ENCODE assay signal across 23 cellular contexts in the genomic region with DNA sequence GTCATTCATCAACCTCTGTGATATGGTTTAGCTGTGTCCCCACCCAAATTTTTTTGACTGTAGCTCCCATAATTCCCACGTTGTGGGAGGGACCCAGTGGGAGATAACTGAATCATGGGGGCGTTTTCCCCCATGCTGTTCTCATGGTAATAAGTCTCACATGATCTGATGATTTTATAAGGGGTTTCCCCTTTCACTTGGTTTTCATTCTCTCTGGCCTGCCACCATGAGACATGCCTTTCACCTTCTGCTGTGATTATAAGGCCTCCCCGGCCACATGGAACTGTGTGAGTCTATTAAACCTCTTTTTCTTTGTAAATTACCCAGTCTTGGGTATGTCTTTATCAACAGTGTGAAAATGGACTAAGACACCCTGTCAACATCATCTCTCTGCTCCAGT. TPM values are rescaled to one million over a fixed set of nuclear protein-coding genes. Genes with fewer than 3 reads are reported as not detected.
DNase-seq lines count a peak whose midpoint lies in the region; ATAC-seq, FAIRE-seq and TF ChIP-seq lines count a peak whose summit lies in the region.
"Had no signal": no experiment of that assay in that cellular context is flagged by ENCODE, and none has a peak within 500 bp of the region (broad histone marks: within the 10 kb centered on the region; RNA-seq: fewer than 3 reads in every experiment).

No MANE protein-coding gene starts in this region.

- intact Hi-C loops in activated CD8-positive, alpha-beta T cell treated with anti-CD3 and anti-CD28 coated beads for 36 hours (cut with micrococcal nuclease), result no loop called here
- intact Hi-C loops in K562 (cut with micrococcal nuclease), result no loop called here

- no peaks in the 10 kb centered on the region for H4K20me1 ChIP-seq in K562 (replicated peaks; ENCODE audit: control insufficient read depth, insufficient read depth, low read length)

- H3K79me2 ChIP-seq in K562 (ENCODE audit: control insufficient read depth, insufficient read depth, low read length), result 0 out of 3 replicates have a peak, but pooled peaks cover 2% of the 10 kb centered on the region

- peak overlapping the region; percentile 45 for H3K27ac Mint-ChIP-seq in activated CD8-positive, alpha-beta T cell treated with anti-CD3 and anti-CD28 coated beads for 36 hours
- no peak overlapping the region for H3K27ac Mint-ChIP-seq in activated CD8-positive, alpha-beta T cell treated with anti-CD3 and anti-CD28 coated beads, Interleukin-2, amount 10 ng/mL, durations not matched to agents 7 days and 5 days
- H3K27ac Mint-ChIP-seq in activated naive CD8-positive, alpha-beta T cell, result peak overlapping the region; percentile 1
- H3K27ac Mint-ChIP-seq in activated naive CD8-positive, alpha-beta T cell treated with anti-CD3 and anti-CD28 coated beads for 36 hours, result no peak overlapping the region
- H3K27ac Mint-ChIP-seq: HFFc6 had no signal

- DNase-seq in activated CD8-positive, alpha-beta T cell treated with anti-CD3 and anti-CD28 coated beads for 36 hours, result no peak
- no peak for DNase-seq in activated CD8-positive, alpha-beta T cell treated with anti-CD3 and anti-CD28 coated beads, Interleukin-2, amount 10 ng/mL, durations not matched to agents 7 days and 5 days
- DNase-seq in activated naive CD8-positive, alpha-beta T cell treated with anti-CD3 and anti-CD28 coated beads for 36 hours, result no peak
- DNase-seq in K562 (ENCODE audit: extremely low read depth in 1 of 4, low spot score in 3 of 4) (no peak), HPDE6-E6E7 (ENCODE audit: extremely low spot score) (no peak), SIG-M5 (lab: John Stamatoyannopoulos, UW) (no peak)
- DNase-seq: BE2C, DMS 273 treated with DMSO at 0.1 percent for 48 hours, DMS79 treated with DMSO at 0.1 percent for 48 hours, H7, HFFc6, MG63, NCI-H1417, NCI-H187, NCI-H446, NCI-H526, Peyer's patch had no signal

- ATAC-seq in activated CD8-positive, alpha-beta T cell treated with anti-CD3 and anti-CD28 coated beads for 36 hours, result peak; percentile 37
- ATAC-seq in activated CD8-positive, alpha-beta T cell treated with anti-CD3 and anti-CD28 coated beads, Interleukin-2, amount 10 ng/mL, durations not matched to agents 7 days and 5 days, result no peak
- no peak for ATAC-seq in K562
- ATAC-seq: A549, GM12878 had no signal

- WGBS in K562 (ENCODE audit: insufficient coverage, low coverage, missing lambda C conversion rate), result 42% methylated on average over 2 of the region's 3 CpGs

- H3K9me1 ChIP-seq in K562 (ENCODE audit: control insufficient read depth, insufficient read depth, low read length), result no peaks in the 10 kb centered on the region

- H3K36me3 Mint-ChIP-seq in activated CD8-positive, alpha-beta T cell treated with anti-CD3 and anti-CD28 coated beads for 36 hours (ENCODE audit: low read depth), result peaks cover 25% of the 10 kb centered on the region
- peaks cover 48% of the 10 kb centered on the region for H3K36me3 Mint-ChIP-seq in activated CD8-positive, alpha-beta T cell treated with anti-CD3 and anti-CD28 coated beads, Interleukin-2, amount 10 ng/mL, durations not matched to agents 7 days and 5 days (ENCODE audit: low read depth)
- peaks cover 4% of the 10 kb centered on the region for H3K36me3 Mint-ChIP-seq in activated naive CD8-positive, alpha-beta T cell
- peaks cover 22% of the 10 kb centered on the region for H3K36me3 Mint-ChIP-seq in activated naive CD8-positive, alpha-beta T cell treated with anti-CD3 and anti-CD28 coated beads for 36 hours

- H3K9me3 Mint-ChIP-seq in activated CD8-positive, alpha-beta T cell treated with anti-CD3 and anti-CD28 coated beads for 36 hours, result no peaks in the 10 kb centered on the region
- no peaks in the 10 kb centered on the region for H3K9me3 Mint-ChIP-seq in activated CD8-positive, alpha-beta T cell treated with anti-CD3 and anti-CD28 coated beads, Interleukin-2, amount 10 ng/mL, durations not matched to agents 7 days and 5 days (ENCODE audit: insufficient read depth)
- H3K9me3 Mint-ChIP-seq in activated naive CD8-positive, alpha-beta T cell (ENCODE audit: low read depth), result no peaks in the 10 kb centered on the region
- no peaks in the 10 kb centered on the region for H3K9me3 Mint-ChIP-seq in activated naive CD8-positive, alpha-beta T cell treated with anti-CD3 and anti-CD28 coated beads for 36 hours
- H3K9me3 Mint-ChIP-seq: HFFc6 had no signal

- peaks cover 0 to 3% of the 10 kb centered on the region in 2 experiments; a peak in 1 of 5 replicates for H3K4me1 ChIP-seq in K562 (replicated peaks in 1 of 2; ENCODE audit: control insufficient read depth in 2 of 2, insufficient read depth in 2 of 2, low read length in 2 of 2)
- H3K4me1 ChIP-seq: A549, BE2C, Peyer's patch, SJSA1 had no signal

- no peak overlapping the region for H3K4me2 ChIP-seq in K562 (ENCODE audit: insufficient read depth, low read length)
- H3K4me2 ChIP-seq: A549 had no signal

- POLR2A ChIA-PET in activated CD8-positive, alpha-beta T cell treated with anti-CD3 and anti-CD28 coated beads for 36 hours (lab: Charles Lee), result interaction anchor here (1.0 kb wide), 1 partner anchor 9 kb away, joined by 3 read pairs; no protein-coding TSS in a partner anchor
- POLR2A ChIA-PET in activated CD8-positive, alpha-beta T cell treated with anti-CD3 and anti-CD28 coated beads, Interleukin-2, amount 10 ng/mL, durations not matched to agents 7 days and 5 days (lab: Charles Lee), result interaction anchor here (0.7 to 1.9 kb wide), 2 partner anchors 11 to 12 kb away, joined by 3 to 4 read pairs; partner anchors contain the start of gene TRAPPC4
- POLR2A ChIA-PET in K562 (lab: Yijun Ruan, JAX), result interaction anchor here (0.6 to 1.5 kb wide), 2 partner anchors 9 to 49 kb away, joined by 3 to 4 read pairs; no protein-coding TSS in a partner anchor

- peaks cover 10% of the 10 kb centered on the region for H3K4me1 Mint-ChIP-seq in activated CD8-positive, alpha-beta T cell treated with anti-CD3 and anti-CD28 coated beads for 36 hours (ENCODE audit: low read depth)
- H3K4me1 Mint-ChIP-seq in activated CD8-positive, alpha-beta T cell treated with anti-CD3 and anti-CD28 coated beads, Interleukin-2, amount 10 ng/mL, durations not matched to agents 7 days and 5 days (ENCODE audit: low read depth), result peaks cover 3% of the 10 kb centered on the region
- H3K4me1 Mint-ChIP-seq in activated naive CD8-positive, alpha-beta T cell (ENCODE audit: low read depth), result peaks cover 12% of the 10 kb centered on the region
- peaks cover 17% of the 10 kb centered on the region for H3K4me1 Mint-ChIP-seq in activated naive CD8-positive, alpha-beta T cell treated with anti-CD3 and anti-CD28 coated beads for 36 hours

- H3K9me3 ChIP-seq in K562 (replicated peaks; ENCODE audit: control insufficient read depth, insufficient read depth, low read depth, low read length), result no peaks in the 10 kb centered on the region
- H3K9me3 ChIP-seq: A549, BE2C, MG63, Peyer's patch, SJSA1 had no signal

- no peak for TF ChIP-seq EP300 in K562 (IDR thresholded peaks at IDR 0.05; ENCODE audit: low read length)

- CTCF ChIA-PET in activated CD8-positive, alpha-beta T cell treated with anti-CD3 and anti-CD28 coated beads for 36 hours (lab: Charles Lee), result interaction anchor here (0.7 kb wide), 1 partner anchor 315 kb away, joined by 3 read pairs; no protein-coding TSS in a partner anchor
- CTCF ChIA-PET in activated CD8-positive, alpha-beta T cell treated with anti-CD3 and anti-CD28 coated beads, Interleukin-2, amount 10 ng/mL, durations not matched to agents 7 days and 5 days (lab: Charles Lee), result no interaction called here
- CTCF ChIA-PET in K562 (lab: Yijun Ruan, JAX; ENCODE audit: low intra/inter-chr PET ratio), result no interaction called here

- H3K9ac ChIP-seq in K562 (ENCODE audit: insufficient read depth in 1 of 2, low read depth in 2 of 2, low read length in 2 of 2), result no peak overlapping the region

- H3K36me3 ChIP-seq in K562 (ENCODE audit: control insufficient read depth, insufficient read depth, low read length), result peaks cover 45% of the 10 kb centered on the region; the same call in 2 of the 3 replicates

- no peak for FAIRE-seq in K562 (lab: Jason Lieb, UNC)
- FAIRE-seq: A549, GM12878 had no signal

- BruUV-seq in K562 (replicated peaks; lab: Mats Ljungman, UMichigan), result no TSS peak

- TF ChIP-seq CTCF in activated CD8-positive, alpha-beta T cell treated with anti-CD3 and anti-CD28 coated beads for 36 hours (IDR thresholded peaks at IDR 0.05), result no peak
- no peak for TF ChIP-seq CTCF in K562 (IDR thresholded peaks at IDR 0.05 in 2 of 3, conservative IDR thresholded peaks at IDR 0.05 in 1 of 3; ENCODE audit: insufficient read depth in 2 of 3, low read depth in 1 of 3, low read length in 3 of 3)

- no peaks in the 10 kb centered on the region for H3K27me3 ChIP-seq in K562 (ENCODE audit: control insufficient read depth in 2 of 2, insufficient read depth in 2 of 2, low read length in 2 of 2)
- H3K27me3 ChIP-seq: BE2C, MG63, Peyer's patch, SJSA1 had no signal

- no peak for TF ChIP-seq RAD21 in K562 (CRISPR knock-in tag; conservative IDR thresholded peaks at IDR 0.05 in 1 of 2, IDR thresholded peaks at IDR 0.05 in 1 of 2)

- H3K4me3 ChIP-seq in K562, result no peak overlapping the region
- H3K4me3 ChIP-seq: A549, GM12878, MG63, Peyer's patch, SJSA1 had no signal

- H3K27me3 Mint-ChIP-seq in activated CD8-positive, alpha-beta T cell treated with anti-CD3 and anti-CD28 coated beads for 36 hours, result no peaks in the 10 kb centered on the region
- no peaks in the 10 kb centered on the region for H3K27me3 Mint-ChIP-seq in activated CD8-positive, alpha-beta T cell treated with anti-CD3 and anti-CD28 coated beads, Interleukin-2, amount 10 ng/mL, durations not matched to agents 7 days and 5 days (ENCODE audit: low read depth)
- no peaks in the 10 kb centered on the region for H3K27me3 Mint-ChIP-seq in activated naive CD8-positive, alpha-beta T cell
- no peaks in the 10 kb centered on the region for H3K27me3 Mint-ChIP-seq in activated naive CD8-positive, alpha-beta T cell treated with anti-CD3 and anti-CD28 coated beads for 36 hours

- in situ Hi-C loops in K562 (cut with MboI), result no loop called here

- TF ChIP-seq POLR2A in K562 (conservative IDR thresholded peaks at IDR 0.05), result no peak

- H3K4me3 Mint-ChIP-seq in activated CD8-positive, alpha-beta T cell treated with anti-CD3 and anti-CD28 coated beads for 36 hours, result no peak overlapping the region
- no peak overlapping the region for H3K4me3 Mint-ChIP-seq in activated CD8-positive, alpha-beta T cell treated with anti-CD3 and anti-CD28 coated beads, Interleukin-2, amount 10 ng/mL, durations not matched to agents 7 days and 5 days
- peak overlapping the region; percentile 12 for H3K4me3 Mint-ChIP-seq in activated naive CD8-positive, alpha-beta T cell
- no peak overlapping the region for H3K4me3 Mint-ChIP-seq in activated naive CD8-positive, alpha-beta T cell treated with anti-CD3 and anti-CD28 coated beads for 36 hours
- H3K4me3 Mint-ChIP-seq: HFFc6 had no signal

- no peak overlapping the region for H3K27ac ChIP-seq in K562 (ENCODE audit: extremely low read depth, low read depth, low read length)
- H3K27ac ChIP-seq: A549, Peyer's patch, SJSA1 had no signal

- no peak overlapping the region for H2AFZ ChIP-seq in K562 (ENCODE audit: low read depth, low read length)

RNA-seq across cellular contexts. Expression of gene CENATAC, which starts 8.8 kb away (rescaled TPM):
- 10 to 100 TPM; 22.0 to 24.1 TPM for total RNA-seq in activated CD8-positive, alpha-beta T cell treated with anti-CD3 and anti-CD28 coated beads for 36 hours
- 10 to 100 TPM; 39.3 to 41.1 TPM for total RNA-seq in activated CD8-positive, alpha-beta T cell treated with anti-CD3 and anti-CD28 coated beads, Interleukin-2, amount 10 ng/mL, durations not matched to agents 7 days and 5 days
- 10 to 100 TPM; 24.8 to 28.3 TPM for total RNA-seq in activated naive CD8-positive, alpha-beta T cell treated with anti-CD3 and anti-CD28 coated beads for 36 hours
- total RNA-seq in K562 (2011; cell fraction: chromatin; rRNA removed; ENCODE audit: low replicate concordance), result 107 and 143 TPM in 2 replicates
- 70.5 and 71.8 TPM in 2 replicates for total RNA-seq in K562 (2011; cell fraction: nucleolus; rRNA removed)
- 96.7 and 121 TPM in 2 replicates for total RNA-seq in K562 (2011; cell fraction: nucleoplasm; rRNA removed)
- total RNA-seq in K562 (2014; rRNA removed), result 15.3 and 16.0 TPM in 2 replicates
- 13.9 and 15.1 TPM in 2 replicates for total RNA-seq in K562 (2014; rRNA removed; fragmentation: Illumina TruSeq; extraction: Trizol)
- 16.2 and 16.9 TPM in 2 replicates for total RNA-seq in K562 (2015; rRNA removed; fragmentation: Illumina TruSeq; extraction: Trizol)
- 12.4 and 13.5 TPM in 2 replicates for total RNA-seq in K562 (2021)
- 13.4 and 13.7 TPM in 2 replicates for polyA plus RNA-seq in K562 (2011; rRNA removed)
- polyA plus RNA-seq in K562 (2011; cell fraction: cytosol; rRNA removed), result 3.3 and 3.9 TPM in 2 replicates
- 35.3 and 40.2 TPM in 2 replicates for polyA plus RNA-seq in K562 (2011; cell fraction: nucleus; rRNA removed)
- polyA plus RNA-seq in K562 (2012), result 7.1 and 9.9 TPM in 2 replicates
- 8.9 and 9.7 TPM in 2 replicates for polyA plus RNA-seq in K562 (2014; fragmentation: Illumina TruSeq; extraction: Trizol)
- polyA plus RNA-seq in K562 (2014; fragmentation: Nextera tagmentation; extraction: Ambion mirVana), result 1 to 10 TPM; 2.4 to 4.5 TPM
- polyA plus RNA-seq in K562 (2014; rRNA removed), result 21.9 and 25.5 TPM in 2 replicates
- polyA minus RNA-seq in K562 (2011; rRNA and poly(A)+ RNA removed), result 20.5 and 20.8 TPM in 2 replicates
- 3.7 and 4.3 TPM in 2 replicates for polyA minus RNA-seq in K562 (2011; cell fraction: cytosol; rRNA and poly(A)+ RNA removed)
- 26.1 and 29.3 TPM in 2 replicates for polyA minus RNA-seq in K562 (2011; cell fraction: nucleus; rRNA and poly(A)+ RNA removed)

RNA-seq across cellular contexts. Expression of gene RPS25, which starts 11.4 kb away (rescaled TPM):
- total RNA-seq in activated CD8-positive, alpha-beta T cell treated with anti-CD3 and anti-CD28 coated beads for 36 hours, result 1,000 to 10,000 TPM; 1,901 to 1,911 TPM
- 1,000 to 10,000 TPM; 1,115 to 1,170 TPM for total RNA-seq in activated CD8-positive, alpha-beta T cell treated with anti-CD3 and anti-CD28 coated beads, Interleukin-2, amount 10 ng/mL, durations not matched to agents 7 days and 5 days
- total RNA-seq in activated naive CD8-positive, alpha-beta T cell treated with anti-CD3 and anti-CD28 coated beads for 36 hours, result 1,000 to 10,000 TPM; 1,524 to 1,591 TPM
- 136 and 201 TPM in 2 replicates for total RNA-seq in K562 (2011; cell fraction: chromatin; rRNA removed; ENCODE audit: low replicate concordance)
- total RNA-seq in K562 (2011; cell fraction: nucleolus; rRNA removed), result 166 and 168 TPM in 2 replicates
- 272 and 420 TPM in 2 replicates for total RNA-seq in K562 (2011; cell fraction: nucleoplasm; rRNA removed)
- total RNA-seq in K562 (2014; rRNA removed) (1,122 and 1,723 TPM in 2 replicates), K562 (2014; rRNA removed; fragmentation: Illumina TruSeq; extraction: Trizol) (2,419 and 2,437 TPM in 2 replicates), K562 (2015; rRNA removed; fragmentation: Illumina TruSeq; extraction: Trizol) (2,472 and 2,755 TPM in 2 replicates), K562 (2021) (1,553 and 1,702 TPM in 2 replicates)
- polyA plus RNA-seq in K562 (2011; rRNA removed) (1,393 and 1,573 TPM in 2 replicates), K562 (2014; fragmentation: Illumina TruSeq; extraction: Trizol) (2,166 and 3,143 TPM in 2 replicates), K562 (2014; fragmentation: Nextera tagmentation; extraction: Ambion mirVana) (1,000 to 10,000 TPM; 2,471 to 2,886 TPM), K562 (2014; rRNA removed) (2,239 and 5,486 TPM in 2 replicates)
- 686 and 1,751 TPM in 2 replicates for polyA plus RNA-seq in K562 (2011; cell fraction: cytosol; rRNA removed)
- 283 and 578 TPM in 2 replicates for polyA plus RNA-seq in K562 (2011; cell fraction: nucleus; rRNA removed)
- polyA plus RNA-seq in K562 (2012), result 1,761 and 1,841 TPM in 2 replicates
- polyA minus RNA-seq in K562 (2011; rRNA and poly(A)+ RNA removed), result 428 and 580 TPM in 2 replicates
- polyA minus RNA-seq in K562 (2011; cell fraction: cytosol; rRNA and poly(A)+ RNA removed), result 641 and 694 TPM in 2 replicates
- 60.3 and 141 TPM in 2 replicates for polyA minus RNA-seq in K562 (2011; cell fraction: nucleus; rRNA and poly(A)+ RNA removed)

RNA-seq across cellular contexts. Expression of gene TRAPPC4, which starts 11.9 kb away (rescaled TPM):
- total RNA-seq in activated CD8-positive, alpha-beta T cell treated with anti-CD3 and anti-CD28 coated beads for 36 hours, result 10 to 100 TPM; 69.5 to 71.4 TPM
- total RNA-seq in activated CD8-positive, alpha-beta T cell treated with anti-CD3 and anti-CD28 coated beads, Interleukin-2, amount 10 ng/mL, durations not matched to agents 7 days and 5 days, result 10 to 100 TPM; 58.6 to 65.0 TPM
- total RNA-seq in activated naive CD8-positive, alpha-beta T cell treated with anti-CD3 and anti-CD28 coated beads for 36 hours, result 100 to 1,000 TPM; 114 to 127 TPM
- total RNA-seq in K562 (2011; cell fraction: chromatin; rRNA removed; ENCODE audit: low replicate concordance), result 76.0 and 138 TPM in 2 replicates
- 134 and 149 TPM in 2 replicates for total RNA-seq in K562 (2011; cell fraction: nucleolus; rRNA removed)
- 122 and 136 TPM in 2 replicates for total RNA-seq in K562 (2011; cell fraction: nucleoplasm; rRNA removed)
- total RNA-seq in K562 (2014; rRNA removed) (132 and 142 TPM in 2 replicates), K562 (2014; rRNA removed; fragmentation: Illumina TruSeq; extraction: Trizol) (142 and 147 TPM in 2 replicates), K562 (2015; rRNA removed; fragmentation: Illumina TruSeq; extraction: Trizol) (137 and 139 TPM in 2 replicates), K562 (2021) (139 TPM in 2 replicates)
- polyA plus RNA-seq in K562 (2011; rRNA removed) (205 and 232 TPM in 2 replicates), K562 (2014; fragmentation: Illumina TruSeq; extraction: Trizol) (121 and 127 TPM in 2 replicates), K562 (2014; fragmentation: Nextera tagmentation; extraction: Ambion mirVana) (100 to 1,000 TPM; 455 to 524 TPM), K562 (2014; rRNA removed) (152 and 159 TPM in 2 replicates)
- 349 and 363 TPM in 2 replicates for polyA plus RNA-seq in K562 (2011; cell fraction: cytosol; rRNA removed)
- 108 and 126 TPM in 2 replicates for polyA plus RNA-seq in K562 (2011; cell fraction: nucleus; rRNA removed)
- polyA plus RNA-seq in K562 (2012), result 139 and 188 TPM in 2 replicates
- polyA minus RNA-seq in K562 (2011; rRNA and poly(A)+ RNA removed), result 121 and 192 TPM in 2 replicates
- 33.1 and 51.2 TPM in 2 replicates for polyA minus RNA-seq in K562 (2011; cell fraction: cytosol; rRNA and poly(A)+ RNA removed)
- 44.2 and 59.3 TPM in 2 replicates for polyA minus RNA-seq in K562 (2011; cell fraction: nucleus; rRNA and poly(A)+ RNA removed)

RNA-seq across cellular contexts. Expression of gene SLC37A4, which starts 24.0 kb away (rescaled TPM):
- total RNA-seq in activated CD8-positive, alpha-beta T cell treated with anti-CD3 and anti-CD28 coated beads for 36 hours, result 10 to 100 TPM; 32.4 to 35.2 TPM
- 10 to 100 TPM; 22.4 to 26.6 TPM for total RNA-seq in activated CD8-positive, alpha-beta T cell treated with anti-CD3 and anti-CD28 coated beads, Interleukin-2, amount 10 ng/mL, durations not matched to agents 7 days and 5 days
- 10 to 100 TPM; 28.2 to 30.1 TPM for total RNA-seq in activated naive CD8-positive, alpha-beta T cell treated with anti-CD3 and anti-CD28 coated beads for 36 hours
- 93.5 and 200 TPM in 2 replicates for total RNA-seq in K562 (2011; cell fraction: chromatin; rRNA removed; ENCODE audit: low replicate concordance)
- total RNA-seq in K562 (2011; cell fraction: nucleolus; rRNA removed), result 179 and 193 TPM in 2 replicates
- total RNA-seq in K562 (2011; cell fraction: nucleoplasm; rRNA removed), result 133 and 149 TPM in 2 replicates
- total RNA-seq in K562 (2014; rRNA removed) (27.9 and 34.1 TPM in 2 replicates), K562 (2014; rRNA removed; fragmentation: Illumina TruSeq; extraction: Trizol) (34.5 and 35.7 TPM in 2 replicates), K562 (2015; rRNA removed; fragmentation: Illumina TruSeq; extraction: Trizol) (27.9 and 28.2 TPM in 2 replicates), K562 (2021) (48.8 and 49.8 TPM in 2 replicates)
- polyA plus RNA-seq in K562 (2011; rRNA removed) (73.9 and 87.9 TPM in 2 replicates), K562 (2014; fragmentation: Illumina TruSeq; extraction: Trizol) (54.6 and 55.2 TPM in 2 replicates), K562 (2014; fragmentation: Nextera tagmentation; extraction: Ambion mirVana) (10 to 100 TPM; 24.7 to 40.7 TPM), K562 (2014; rRNA removed) (54.6 and 55.0 TPM in 2 replicates)
- polyA plus RNA-seq in K562 (2011; cell fraction: cytosol; rRNA removed), result 125 and 133 TPM in 2 replicates
- polyA plus RNA-seq in K562 (2011; cell fraction: nucleus; rRNA removed), result 272 and 287 TPM in 2 replicates
- 36.4 and 40.1 TPM in 2 replicates for polyA plus RNA-seq in K562 (2012)
- 95.1 and 110 TPM in 2 replicates for polyA minus RNA-seq in K562 (2011; rRNA and poly(A)+ RNA removed)
- polyA minus RNA-seq in K562 (2011; cell fraction: cytosol; rRNA and poly(A)+ RNA removed), result 31.7 and 35.4 TPM in 2 replicates
- 44.6 and 66.4 TPM in 2 replicates for polyA minus RNA-seq in K562 (2011; cell fraction: nucleus; rRNA and poly(A)+ RNA removed)

RNA-seq across cellular contexts. Expression of gene FOXR1, which starts 35.1 kb away (rescaled TPM):
- total RNA-seq in activated CD8-positive, alpha-beta T cell treated with anti-CD3 and anti-CD28 coated beads for 36 hours, result not detected
- total RNA-seq in activated CD8-positive, alpha-beta T cell treated with anti-CD3 and anti-CD28 coated beads, Interleukin-2, amount 10 ng/mL, durations not matched to agents 7 days and 5 days, result not detected
- not detected for total RNA-seq in activated naive CD8-positive, alpha-beta T cell treated with anti-CD3 and anti-CD28 coated beads for 36 hours
- not detected in 2 replicates for total RNA-seq in K562 (2011; cell fraction: chromatin; rRNA removed; ENCODE audit: low replicate concordance)
- total RNA-seq in K562 (2011; cell fraction: nucleolus; rRNA removed), result not detected in 2 replicates
- total RNA-seq in K562 (2011; cell fraction: nucleoplasm; rRNA removed), result not detected in 2 replicates
- total RNA-seq in K562 (2014; rRNA removed) (not detected in 2 replicates), K562 (2014; rRNA removed; fragmentation: Illumina TruSeq; extraction: Trizol) (not detected in 2 replicates), K562 (2015; rRNA removed; fragmentation: Illumina TruSeq; extraction: Trizol) (not detected in 2 replicates), K562 (2021) (not detected in 2 replicates)
- polyA plus RNA-seq in K562 (2011; rRNA removed) (not detected in 2 replicates), K562 (2014; fragmentation: Illumina TruSeq; extraction: Trizol) (not detected in 2 replicates), K562 (2014; fragmentation: Nextera tagmentation; extraction: Ambion mirVana) (not detected), K562 (2014; rRNA removed) (not detected in 2 replicates)
- not detected in 2 replicates for polyA plus RNA-seq in K562 (2011; cell fraction: cytosol; rRNA removed)
- not detected in 2 replicates for polyA plus RNA-seq in K562 (2011; cell fraction: nucleus; rRNA removed)
- not detected in 2 replicates for polyA plus RNA-seq in K562 (2012)
- not detected in 2 replicates for polyA minus RNA-seq in K562 (2011; rRNA and poly(A)+ RNA removed)
- not detected in 2 replicates for polyA minus RNA-seq in K562 (2011; cell fraction: cytosol; rRNA and poly(A)+ RNA removed)
- polyA minus RNA-seq in K562 (2011; cell fraction: nucleus; rRNA and poly(A)+ RNA removed), result not detected in 2 replicates
- total RNA-seq: GM12878, H7, HFFc6, LHCN-M2, OCI-LY7, Peyer's patch, SJSA1 had no signal
- polyA plus RNA-seq: A549, GM12878 had no signal

Comparison
In these comparisons a context has a peak if more than half of its experiments do, and no peak if none do; other contexts are left out.
1. H3K27ac Mint-ChIP-seq: peak in activated CD8-positive, alpha-beta T cell treated with anti-CD3 and anti-CD28 coated beads for 36 hours (single experiment) and activated naive CD8-positive, alpha-beta T cell (single experiment); none in activated CD8-positive, alpha-beta T cell treated with anti-CD3 and anti-CD28 coated beads, Interleukin-2, amount 10 ng/mL, durations not matched to agents 7 days and 5 days (single experiment) and activated naive CD8-positive, alpha-beta T cell treated with anti-CD3 and anti-CD28 coated beads for 36 hours (single experiment).